ENCODE assay signal across 8 cellular contexts in genomic region chr11:92941676-92942571, GRCh38. TPM values are rescaled to one million over a fixed set of nuclear protein-coding genes. Genes with fewer than 3 reads are reported as not detected.
A peak's percentile ranks its signal among the peaks of the same experiment; 100 is the strongest.
DNase-seq lines count a peak whose midpoint lies in the region; ATAC-seq and TF ChIP-seq lines count a peak whose summit lies in the region.

No MANE protein-coding gene starts in this region.

- H3K27ac ChIP-seq in SU-DHL-6 (ENCODE audit: low read depth, low read length): no peak overlapping the region

- H3K4me3 ChIP-seq in BJ (ENCODE audit: low read depth, low read length): no peak overlapping the region
- no peak overlapping the region for H3K4me3 ChIP-seq in SU-DHL-6 (ENCODE audit: insufficient read depth, low read length, poor library complexity, severe bottlenecking)
- no peak overlapping the region for H3K4me3 ChIP-seq in retinal pigment epithelial cell (ENCODE audit: low read length)

- H2AFZ ChIP-seq in SU-DHL-6 (ENCODE audit: low read depth, low read length, severe bottlenecking): no peak overlapping the region

- no peaks in the 10 kb centered on the region for H4K20me1 ChIP-seq in SU-DHL-6 (ENCODE audit: low read depth, low read length)

- no peak overlapping the region for H3K9ac ChIP-seq in SU-DHL-6 (ENCODE audit: low read length)

- H3K27me3 ChIP-seq in BJ (ENCODE audit: control insufficient read depth, insufficient read depth, low read length) (0 out of 2 replicates have a peak, but pooled peaks cover 2% of the 10 kb centered on the region), SU-DHL-6 (ENCODE audit: low read length) (no peaks in the 10 kb centered on the region)

- H3K36me3 ChIP-seq in BJ (ENCODE audit: control insufficient read depth, insufficient read depth, low read length) (no peaks in the 10 kb centered on the region), SU-DHL-6 (ENCODE audit: low read length) (no peaks in the 10 kb centered on the region)

- CTCF ChIA-PET in BJ (lab: Yijun Ruan, JAX): interaction anchor here (0.6 to 5.0 kb wide), 42 partner anchors 9 to 711 kb away, joined by 3 to 69 read pairs (median 4); no protein-coding TSS in a partner anchor

- POLR2A ChIA-PET in BJ (lab: Charles Lee): interaction anchor here (0.6 kb wide), 1 partner anchor 64 kb away, joined by 5 read pairs; no protein-coding TSS in a partner anchor

- no peaks in the 10 kb centered on the region for H3F3A ChIP-seq in SU-DHL-6 (ENCODE audit: insufficient read depth)

- ATAC-seq in GM18517 (IDR thresholded peaks at IDR 0.05; ENCODE audit: unreplicated experiment): peak; percentile 63
- ATAC-seq in HG03378 (IDR thresholded peaks at IDR 0.05; ENCODE audit: unreplicated experiment): peak; percentile 75
- ATAC-seq in HG03469 (IDR thresholded peaks at IDR 0.05; ENCODE audit: unreplicated experiment): no peak

- H3K9me3 ChIP-seq in SU-DHL-6 (ENCODE audit: insufficient read depth, low read length): no peaks in the 10 kb centered on the region

- H3K79me2 ChIP-seq in SU-DHL-6 (ENCODE audit: insufficient read depth, low read length): no peaks in the 10 kb centered on the region

- H3K4me2 ChIP-seq in SU-DHL-6 (ENCODE audit: low read depth, low read length, poor library complexity, severe bottlenecking): no peak overlapping the region

- H3K9me2 ChIP-seq in SU-DHL-6 (replicated peaks; ENCODE audit: insufficient read depth, low read length): no peaks in the 10 kb centered on the region

- DNase-seq in BJ (ENCODE audit: low read depth): no peak
- DNase-seq in fibroblast of the conjunctiva (ENCODE audit: low read depth): peak; percentile 18
- DNase-seq in retinal pigment epithelial cell (ENCODE audit: low read depth): no peak
- DNase-seq in NCI-H146 treated with DMSO at 0.1 percent for 48 hours (lab: John Stamatoyannopoulos, UW; ENCODE audit: unreplicated experiment): no peak

- peak; percentile 71 for TF ChIP-seq CTCF in BJ (IDR thresholded peaks at IDR 0.05; ENCODE audit: insufficient read depth, low read depth, low read length)
- peak; percentile 77 for TF ChIP-seq CTCF in SU-DHL-6 (IDR thresholded peaks at IDR 0.05; ENCODE audit: insufficient read depth, low read length, poor library complexity, severe bottlenecking)
- peak; percentile 79 for TF ChIP-seq CTCF in retinal pigment epithelial cell (conservative IDR thresholded peaks at IDR 0.05; ENCODE audit: low read depth, low read length)

RNA-seq across cellular contexts. Expression of gene MTNR1B, which starts 27.5 kb away (rescaled TPM):
- polyA plus RNA-seq in BJ (2011; rRNA removed): not detected in 2 replicates
- not detected in 2 replicates for polyA minus RNA-seq in BJ (2011; rRNA and poly(A)+ RNA removed)
